In genomic region chr13:105333416-105333815, GRCh38 we compare ENCODE assay signal across 32 cellular contexts.
DNase-seq lines count a peak whose midpoint lies in the region; ATAC-seq, FAIRE-seq and TF ChIP-seq lines count a peak whose summit lies in the region.
"Had no signal": no experiment of that assay in that cellular context is flagged by ENCODE, and none has a peak within 500 bp of the region (broad histone marks: within the 10 kb centered on the region; RNA-seq: fewer than 3 reads in every experiment).

No MANE protein-coding gene starts in this region.

- CTCF ChIA-PET in RWPE1 (lab: Yijun Ruan, JAX): interaction anchor here (0.5 kb wide), 1 partner anchor 1202 kb away, joined by 4 read pairs; the partner anchor contains the start of gene EFNB2

- ATAC-seq in GM19463 (IDR thresholded peaks at IDR 0.05; ENCODE audit: unreplicated experiment): no peak
- ATAC-seq: activated CD4-positive, CD25-positive, alpha-beta regulatory T cell treated with anti-CD3 and anti-CD28 coated beads, Interleukin-2, amount 50 U/mL, for 24 hours; activated naive CD8-positive, alpha-beta T cell treated with anti-CD3 and anti-CD28 coated beads, Interleukin-2, amount 50 U/mL, for 24 hours; activated T-cell treated with anti-CD3 and anti-CD28 coated beads, Interleukin-2, amount 50 U/mL, for 72 hours; left cardiac atrium; stimulated activated naive CD8-positive, alpha-beta T cell treated with anti-CD3 and anti-CD28 coated beads, Interleukin-15, Interleukin-2, amounts not matched to agents 100 U/mL and 50 U/mL, for 24 hours; T-helper 17 cell had no signal

- no peak for FAIRE-seq in urothelium cell line (lab: Jason Lieb, UNC)
- FAIRE-seq: GM18507, TTC549 had no signal

- no peak for TF ChIP-seq CTCF in RWPE1 (conservative IDR thresholded peaks at IDR 0.05; ENCODE audit: low read depth)

- H3K27ac ChIP-seq in RWPE1: no peak overlapping the region
- H3K27ac ChIP-seq: breast epithelium, ovary, PC-9, vagina had no signal

- POLR2A ChIA-PET in RWPE1 (lab: Yijun Ruan, JAX; ENCODE audit: low non-redundant PET): no interaction called here

- DNase-seq in EL (peak; percentile 44), astrocyte of the hippocampus (ENCODE audit: low read depth, low spot score) (peak; percentile 9), myocyte (ENCODE audit: low read depth) (peak; percentile 18), RWPE1 (ENCODE audit: low spot score) (no peak), urothelium cell line (ENCODE audit: low spot score) (no peak)
- no peak for DNase-seq in stimulated activated CD4-positive, alpha-beta T cell treated with anti-CD3 and anti-CD28 coated beads, Interleukin-2, amount 100 ng/mL, for 48 hours
- DNase-seq: activated CD4-positive, alpha-beta T cell treated with anti-CD3 and anti-CD28 coated beads, Interleukin-2, amount 50 U/mL, for 4 hours; activated naive CD4-positive, alpha-beta T cell; activated naive CD8-positive, alpha-beta T cell treated with anti-CD3 and anti-CD28 coated beads, Interleukin-2, amount 50 U/mL, for 24 hours; activated T-cell treated with anti-CD3 and anti-CD28 coated beads, Interleukin-2, amount 50 U/mL, for 72 hours; CD4-positive, CD25-positive, alpha-beta regulatory T cell; effector CD4-positive, alpha-beta T cell; hippocampal formation; KBM-7; left cardiac atrium; mammary epithelial cell; MM.1S; NCI-H146; NCI-H345; nephron progenitor cell; ovary; PC-9; Right ventricle myocardium superior; stimulated activated CD4-positive, alpha-beta T cell treated with anti-CD3 and anti-CD28 coated beads, Interleukin-1b, Interleukin-23, amount 100 ng/mL, for 48 hours; stimulated activated naive CD8-positive, alpha-beta T cell treated with anti-CD3 and anti-CD28 coated beads, Interleukin-15, Interleukin-2, amounts not matched to agents 100 U/mL and 50 U/mL, for 24 hours; T-helper 17 cell had no signal

Comparison
In these comparisons a context has a peak if more than half of its experiments do, and no peak if none do; other contexts are left out.
1. DNase-seq: peak in EL (single experiment), astrocyte of the hippocampus (single experiment) and myocyte (single experiment); none in RWPE1 (single experiment), stimulated activated CD4-positive, alpha-beta T cell treated with anti-CD3 and anti-CD28 coated beads, Interleukin-2, amount 100 ng/mL, for 48 hours (0 of 2) and urothelium cell line (single experiment).